19 cellular contexts compared by ENCODE assay signal in genomic region chr2:222878284-222878876, GRCh38. TPM values are rescaled to one million over a fixed set of nuclear protein-coding genes. Genes with fewer than 3 reads are reported as not detected.
DNase-seq lines count a peak whose midpoint lies in the region; ATAC-seq, FAIRE-seq and TF ChIP-seq lines count a peak whose summit lies in the region.
"Had no signal": no experiment of that assay in that cellular context is flagged by ENCODE, and none has a peak within 500 bp of the region (broad histone marks: within the 10 kb centered on the region; RNA-seq: fewer than 3 reads in every experiment).

No MANE protein-coding gene starts in this region.

- 93 to 100% methylated on average over 4 to 5 of the region's 5 CpGs for WGBS in gastroesophageal sphincter (ENCODE audit: low coverage in 1 of 2), 2 donors

- FAIRE-seq in HTR-8/SVneo (lab: Jason Lieb, UNC): no peak
- FAIRE-seq: endometrium had no signal

- H3K4me1 ChIP-seq in gastroesophageal sphincter: peaks cover 2 to 42% (median 3%) of the 10 kb centered on the region in 3 donors
- H3K4me1 ChIP-seq: neural progenitor cell had no signal

- no peak overlapping the region for H3K27ac ChIP-seq in gastroesophageal sphincter
- H3K27ac ChIP-seq: neural progenitor cell had no signal

- DNase-seq in Calu3: no peak
- DNase-seq in LNCaP clone FGC (ENCODE audit: low read depth): peak; percentile 62
- no peak for DNase-seq in endothelial cell (ENCODE audit: low spot score)
- no peak for DNase-seq in osteocyte (ENCODE audit: extremely low spot score, unreplicated experiment)
- DNase-seq in HCEC 1CT: no peak
- DNase-seq in NCI-H2029 (lab: John Stamatoyannopoulos, UW): no peak
- DNase-seq in HTR-8/SVneo (ENCODE audit: insufficient read length, low spot score): no peak
- DNase-seq: AML-193; DMS 273 treated with DMSO at 0.1 percent for 48 hours; mesenchymal stem cell; NCI-H187 treated with DMSO at 0.1 percent for 48 hours; right cardiac atrium; stimulated activated CD4-positive, alpha-beta T cell treated with anti-CD3 and anti-CD28 coated beads, Interleukin-1b, Interleukin-23, amount 100 ng/mL, for 48 hours; substantia nigra had no signal

- intact Hi-C loops in Calu3 (cut with micrococcal nuclease; ENCODE audit: unreplicated experiment): loop anchor here (2.0 kb wide), 1 partner anchor 24 kb away; no protein-coding TSS in a partner anchor

- H3K36me3 Mint-ChIP-seq in Calu3 (ENCODE audit: insufficient read depth, unreplicated experiment): no peaks in the 10 kb centered on the region
- no peaks in the 10 kb centered on the region for H3K36me3 Mint-ChIP-seq in endothelial cell (ENCODE audit: low read depth, unreplicated experiment)
- H3K36me3 Mint-ChIP-seq in osteocyte (ENCODE audit: unreplicated experiment): no peaks in the 10 kb centered on the region

- no peaks in the 10 kb centered on the region for H3K27me3 Mint-ChIP-seq in Calu3 (ENCODE audit: unreplicated experiment)
- no peaks in the 10 kb centered on the region for H3K27me3 Mint-ChIP-seq in endothelial cell (ENCODE audit: unreplicated experiment)
- H3K27me3 Mint-ChIP-seq in osteocyte (ENCODE audit: unreplicated experiment): no peaks in the 10 kb centered on the region

- CTCF ChIA-PET in Calu3 (lab: Charles Lee): interaction anchor here (0.6 to 0.9 kb wide), 3 partner anchors 30 to 1859 kb away, joined by 3 to 5 read pairs (median 4); no protein-coding TSS in a partner anchor

- H3K27me3 ChIP-seq in gastroesophageal sphincter: no peaks in the 10 kb centered on the region
- H3K27me3 ChIP-seq: neural progenitor cell had no signal

- BruUV-seq in Calu3 (replicated peaks; lab: Mats Ljungman, UMichigan): no TSS peak

- TF ChIP-seq EP300 in gastroesophageal sphincter (IDR thresholded peaks at IDR 0.05): no peak

- H3K4me3 ChIP-seq in LNCaP clone FGC (ENCODE audit: low read depth, low read length) (peak overlapping the region; percentile 6; the same call in 1 of the 2 replicates), gastroesophageal sphincter (no peak overlapping the region)
- H3K4me3 ChIP-seq: neural progenitor cell had no signal

- no peak for TF ChIP-seq CTCF in Calu3 (IDR thresholded peaks at IDR 0.05; ENCODE audit: unreplicated experiment)
- TF ChIP-seq CTCF in LNCaP clone FGC (IDR thresholded peaks at IDR 0.05; ENCODE audit: control insufficient read depth, extremely low read depth, insufficient read depth): no peak
- TF ChIP-seq CTCF in endothelial cell (IDR thresholded peaks at IDR 0.05; ENCODE audit: unreplicated experiment): no peak
- TF ChIP-seq CTCF in osteocyte (IDR thresholded peaks at IDR 0.05): no peak
- no peak for TF ChIP-seq CTCF in gastroesophageal sphincter (IDR thresholded peaks at IDR 0.05)

- peaks cover 37% of the 10 kb centered on the region for H3K4me1 Mint-ChIP-seq in Calu3 (ENCODE audit: low read depth, unreplicated experiment)
- peaks cover 28% of the 10 kb centered on the region for H3K4me1 Mint-ChIP-seq in endothelial cell (ENCODE audit: unreplicated experiment)
- peaks cover 45% of the 10 kb centered on the region for H3K4me1 Mint-ChIP-seq in osteocyte (ENCODE audit: unreplicated experiment)
- H3K4me1 Mint-ChIP-seq: neural progenitor cell had no signal

- no peak for ATAC-seq in gastroesophageal sphincter
- ATAC-seq: right cardiac atrium, WTC11 had no signal

- no peaks in the 10 kb centered on the region for H3K36me3 ChIP-seq in gastroesophageal sphincter

- no peaks in the 10 kb centered on the region for H3K9me3 Mint-ChIP-seq in Calu3 (ENCODE audit: low read depth, unreplicated experiment)
- no peaks in the 10 kb centered on the region for H3K9me3 Mint-ChIP-seq in endothelial cell (ENCODE audit: unreplicated experiment)
- H3K9me3 Mint-ChIP-seq in osteocyte (ENCODE audit: unreplicated experiment): no peaks in the 10 kb centered on the region
- H3K9me3 Mint-ChIP-seq: activated T-helper 1 cell treated with anti-CD3 and anti-CD28 coated beads, Interleukin-12 subunit alpha, Interleukin-12 subunit beta, Interleukin-2, Interleukin-4 antibody, amounts not matched to agents 30 ng/mL and 10 ng/mL and 1 ng/mL, durations not matched to agents 14 hours and 24 hours and 36 hours had no signal

- H3K9me3 ChIP-seq in gastroesophageal sphincter: no peaks in the 10 kb centered on the region

- H3K4me3 Mint-ChIP-seq in Calu3 (ENCODE audit: low read depth, unreplicated experiment) (peak overlapping the region; percentile 9), endothelial cell (ENCODE audit: unreplicated experiment) (peak overlapping the region; percentile 2), osteocyte (ENCODE audit: unreplicated experiment) (no peak overlapping the region)
- H3K4me3 Mint-ChIP-seq: activated T-helper 1 cell treated with anti-CD3 and anti-CD28 coated beads, Interleukin-12 subunit alpha, Interleukin-12 subunit beta, Interleukin-2, Interleukin-4 antibody, amounts not matched to agents 30 ng/mL and 10 ng/mL and 1 ng/mL, durations not matched to agents 14 hours and 24 hours and 36 hours; neural progenitor cell; WTC11 had no signal

- no peak for TF ChIP-seq POLR2A in gastroesophageal sphincter (IDR thresholded peaks at IDR 0.05)

- peak overlapping the region; percentile 7 for H3K27ac Mint-ChIP-seq in Calu3 (ENCODE audit: unreplicated experiment)
- peak overlapping the region; percentile 95 for H3K27ac Mint-ChIP-seq in endothelial cell (ENCODE audit: unreplicated experiment)
- peak overlapping the region; percentile 76 for H3K27ac Mint-ChIP-seq in osteocyte (ENCODE audit: unreplicated experiment)
- H3K27ac Mint-ChIP-seq: activated T-helper 1 cell treated with anti-CD3 and anti-CD28 coated beads, Interleukin-12 subunit alpha, Interleukin-12 subunit beta, Interleukin-2, Interleukin-4 antibody, amounts not matched to agents 30 ng/mL and 10 ng/mL and 1 ng/mL, durations not matched to agents 14 hours and 24 hours and 36 hours; neural progenitor cell had no signal

RNA-seq across cellular contexts. Expression of gene ACSL3, which starts 17.5 kb away (rescaled TPM):
- 167 and 168 TPM in 2 replicates for total RNA-seq in Calu3 (2022)
- total RNA-seq in endothelial cell (ENCODE audit: unreplicated experiment): 163 TPM
- 129 and 131 TPM in 2 replicates for total RNA-seq in osteocyte
- total RNA-seq in gastroesophageal sphincter: 10 to 100 TPM; 46.5 to 71.6 (median 52.1) TPM

Comparison
In these comparisons a context has a peak if more than half of its experiments do, and no peak if none do; other contexts are left out.
1. H3K27ac Mint-ChIP-seq: peak in every context shown above with its lines; median percentile 95 in endothelial cell; 76 in osteocyte; 7 in Calu3.